In the genomic region with DNA sequence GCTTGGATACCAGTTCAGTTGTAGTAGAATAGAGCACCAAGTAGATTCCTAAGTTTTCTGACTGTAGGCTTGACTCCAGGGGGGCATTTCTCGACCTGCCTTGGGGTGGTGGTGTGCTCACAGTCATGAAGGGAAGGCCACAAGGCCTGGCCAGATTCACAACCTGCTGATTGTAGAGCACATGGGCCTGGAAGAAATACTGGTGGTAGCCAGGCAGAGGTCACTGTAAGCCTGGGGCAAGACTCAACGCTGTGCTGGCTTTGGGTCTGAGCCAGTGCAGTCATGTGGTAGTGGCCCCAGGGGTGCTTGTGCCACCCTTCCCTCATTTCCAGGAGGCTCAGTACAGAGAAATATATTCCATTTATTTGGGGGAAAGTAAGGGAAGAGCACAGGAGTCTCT, we compare ENCODE assay signal across 20 cellular contexts.
"Had no signal": no experiment of that assay in that cellular context is flagged by ENCODE, and none has a peak within 500 bp of the region (broad histone marks: within the 10 kb centered on the region; RNA-seq: fewer than 3 reads in every experiment).

No MANE protein-coding gene starts in this region.

- H3K4me1 ChIP-seq: esophagus squamous epithelium, vagina had no signal

- FAIRE-seq: bronchial epithelial cell, frontal cortex had no signal

- H3K9me3 ChIP-seq: esophagus squamous epithelium, thoracic aorta, vagina had no signal

- H3K27ac ChIP-seq: esophagus squamous epithelium, thoracic aorta, vagina had no signal

- ATAC-seq: activated CD4-positive, alpha-beta T cell treated with anti-CD3 and anti-CD28 coated beads for 36 hours; activated CD8-positive, alpha-beta memory T cell treated with anti-CD3 and anti-CD28 coated beads, Interleukin-2, amount 10 ng/mL, durations not matched to agents 7 days and 5 days; activated CD8-positive, alpha-beta T cell treated with anti-CD3 and anti-CD28 coated beads, Interleukin-2, amount 10 ng/mL, durations not matched to agents 7 days and 5 days; activated naive CD4-positive, alpha-beta T cell treated with anti-CD3 and anti-CD28 coated beads, Interleukin-2, amount 50 U/mL, for 72 hours; activated T-cell treated with anti-CD3 and anti-CD28 coated beads, Interleukin-2, amount 50 U/mL, for 72 hours; left lobe of liver; right cardiac atrium had no signal

- H3K4me3 ChIP-seq: esophagus squamous epithelium, lung, thoracic aorta, vagina had no signal

- H3K27me3 ChIP-seq: esophagus squamous epithelium, vagina had no signal

- H3K36me3 ChIP-seq: esophagus squamous epithelium, thoracic aorta, vagina had no signal

- DNase-seq: activated CD4-positive, alpha-beta T cell treated with anti-CD3 and anti-CD28 coated beads for 36 hours; activated CD4-positive, CD25-positive, alpha-beta regulatory T cell; activated CD8-positive, alpha-beta memory T cell treated with anti-CD3 and anti-CD28 coated beads, Interleukin-2, amount 10 ng/mL, durations not matched to agents 7 days and 5 days; activated CD8-positive, alpha-beta T cell treated with anti-CD3 and anti-CD28 coated beads, Interleukin-2, amount 10 ng/mL, durations not matched to agents 7 days and 5 days; activated naive CD4-positive, alpha-beta T cell; activated T-cell treated with anti-CD3 and anti-CD28 coated beads, Interleukin-2, amount 50 U/mL, for 72 hours; esophagus squamous epithelium; glutamatergic neuron; stimulated activated CD4-positive, alpha-beta T cell treated with anti-CD3 and anti-CD28 coated beads, Interleukin-15, amount 100 ng/mL, for 24 hours; stimulated activated naive CD4-positive, alpha-beta T cell treated with Interleukin-2 at 50 U/mL for 16 hours; T-helper 2 cell; trophoblast cell had no signal
